ENCODE assay signal across 8 cellular contexts in the genomic region with DNA sequence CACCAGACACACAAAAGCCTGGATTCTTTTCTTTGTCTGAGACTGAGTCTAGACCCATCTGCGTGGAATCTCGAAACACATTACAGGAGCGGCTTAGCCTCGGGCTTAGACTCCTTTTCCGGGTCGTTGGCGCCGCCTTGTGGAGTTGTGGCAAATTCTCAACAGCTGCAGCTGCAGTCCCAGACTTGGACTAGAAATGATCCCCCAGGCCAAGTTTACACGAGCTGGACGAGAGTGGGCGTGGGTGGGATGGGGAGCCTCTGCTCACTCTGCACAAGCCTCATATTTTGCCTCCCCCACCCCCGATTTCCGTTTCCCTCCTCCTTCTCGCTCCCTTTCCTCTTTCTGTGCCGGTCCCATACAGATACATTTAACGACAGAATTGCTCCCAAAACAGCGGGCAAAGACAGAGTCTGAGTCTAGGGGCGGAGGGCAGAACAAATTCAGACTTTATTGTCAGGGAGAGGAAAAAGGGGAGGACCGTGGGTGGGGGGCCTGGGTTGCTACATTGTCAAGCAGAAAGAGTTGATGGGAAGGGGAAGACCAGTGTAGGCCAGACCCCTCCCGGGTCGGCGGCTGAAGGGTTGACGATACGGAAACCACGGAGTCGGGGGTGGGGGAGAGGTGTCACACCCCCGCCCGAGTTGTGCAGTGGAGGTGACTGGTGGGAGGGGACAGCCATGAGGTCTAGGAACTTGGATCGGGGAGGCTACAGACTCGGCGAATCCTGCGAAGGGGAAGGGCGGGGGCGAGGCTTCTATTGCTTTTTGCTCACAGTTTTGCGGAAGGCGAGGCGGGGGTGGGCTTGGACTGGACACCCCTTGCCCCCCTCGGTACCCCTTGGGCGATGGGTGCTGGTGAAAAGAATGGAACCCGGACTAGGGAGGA. TPM values are rescaled to one million over a fixed set of nuclear protein-coding genes. Genes with fewer than 3 reads are reported as not detected.
DNase-seq lines count a peak whose midpoint lies in the region; ATAC-seq and TF ChIP-seq lines count a peak whose summit lies in the region.

No MANE protein-coding gene starts in this region.

- peak; percentile 64 for ATAC-seq in left ventricle myocardium superior

- H3K36me3 ChIP-seq in adipocyte (ENCODE audit: control insufficient read depth, insufficient read depth, low read length, severe bottlenecking) (peaks cover 3% of the 10 kb centered on the region), uterus (no peaks in the 10 kb centered on the region)

- H3K4me3 ChIP-seq in adipocyte (ENCODE audit: low read length) (peak overlapping the region; percentile 48), uterus (peak overlapping the region; percentile 31 to 37)

- H3K27me3 ChIP-seq in adipocyte (replicated peaks; ENCODE audit: control insufficient read depth, insufficient read depth, low read length) = no peaks in the 10 kb centered on the region
- no peaks in the 10 kb centered on the region for H3K27me3 ChIP-seq in uterus

- H3K27ac ChIP-seq in uterus = peak overlapping the region; percentile 65 to 70

- peaks cover 37% of the 10 kb centered on the region for H3K4me1 ChIP-seq in adipocyte (ENCODE audit: control insufficient read depth, insufficient read depth, low read length)
- no peaks in the 10 kb centered on the region for H3K4me1 ChIP-seq in uterus

- H3K9ac ChIP-seq in adipocyte (ENCODE audit: low read length) = peak overlapping the region; percentile 78

- intact Hi-C loops in left ventricle myocardium superior (cut with micrococcal nuclease) = no loop called here
- intact Hi-C loops in uterus (cut with DNase I; ENCODE audit: low total_unique reads) = loop anchor here (10.0 kb wide), 1 partner anchor 74 kb away; no protein-coding TSS in a partner anchor

- no peaks in the 10 kb centered on the region for H3K9me3 ChIP-seq in adipocyte (ENCODE audit: control insufficient read depth, low read length)
- H3K9me3 ChIP-seq in uterus = no peaks in the 10 kb centered on the region

- DNase-seq in GM03348 (ENCODE audit: low spot score) = peak; percentile 85
- peak; percentile 76 for DNase-seq in HEK293T (ENCODE audit: extremely low spot score)
- DNase-seq in NCI-H1105 (lab: John Stamatoyannopoulos, UW) = peak; percentile 48
- DNase-seq in T follicular helper cell (ENCODE audit: low read depth) = peak; percentile 85
- DNase-seq in adipocyte (ENCODE audit: low read depth) = peak; percentile 97
- peak; percentile 92 for DNase-seq in left ventricle myocardium superior
- peak; percentile 88 for DNase-seq in putamen (ENCODE audit: low spot score)
- peak; percentile 92 to 93 for DNase-seq in uterus

- POLR2A ChIA-PET in HEK293T (lab: Yijun Ruan, JAX) = interaction anchor here (1.4 kb wide), 1 partner anchor 89 kb away, joined by 3 read pairs; the partner anchor contains the start of gene HNRNPA1

- TF ChIP-seq CTCF in uterus (IDR thresholded peaks at IDR 0.05) = peak; percentile 84 to 92 (median 90)

- CTCF ChIA-PET in HEK293T (lab: Yijun Ruan, JAX) = interaction anchor here (0.6 to 1.5 kb wide), 11 partner anchors 9 to 78 kb away, joined by 3 to 16 read pairs (median 4); partner anchors contain the start of gene COPZ1

- no peak for TF ChIP-seq POLR2A in uterus (IDR thresholded peaks at IDR 0.05)

TF ChIP-seq in HEK293T, 16 proteins besides CTCF, POLR2A, EP300 and RAD21:
- TF ChIP-seq L3MBTL2 (conservative IDR thresholded peaks at IDR 0.05) (no peak), CTBP1 (IDR thresholded peaks at IDR 0.05; ENCODE audit: borderline replicate concordance) (no peak), FOXK2 (IDR thresholded peaks at IDR 0.05) (no peak), ARNT (IDR thresholded peaks at IDR 0.05) (no peak), TARDBP (IDR thresholded peaks at IDR 0.05) (no peak), SP1 (IDR thresholded peaks at IDR 0.05) (no peak), LEF1 (IDR thresholded peaks at IDR 0.05; ENCODE audit: borderline replicate concordance) (no peak), PKNOX1 (IDR thresholded peaks at IDR 0.05) (no peak), NFRKB (IDR thresholded peaks at IDR 0.05) (no peak), BHLHE40 (IDR thresholded peaks at IDR 0.05; ENCODE audit: borderline replicate concordance) (no peak), ELF4 (IDR thresholded peaks at IDR 0.05) (no peak), HDGF (IDR thresholded peaks at IDR 0.05; ENCODE audit: borderline replicate concordance) (no peak), SUZ12 (IDR thresholded peaks at IDR 0.05) (no peak), FOXA1 (IDR thresholded peaks at IDR 0.05) (no peak), ZNF384 (IDR thresholded peaks at IDR 0.05) (no peak)

RNA-seq across cellular contexts. Expression of gene GPR84, which starts 4.7 kb away (rescaled TPM):
- total RNA-seq in left ventricle myocardium superior (not detected), uterus (under 1 TPM in 2 of 4 donors, not detected in 2; 0.21 to 0.27 TPM)

RNA-seq across cellular contexts. Expression of gene ZNF385A, which starts 15.6 kb away (rescaled TPM):
- total RNA-seq in left ventricle myocardium superior (7.7 TPM), uterus (10 to 100 TPM in 1 of 4 donors, 1 to 10 TPM in 1, under 1 TPM in 2; 0.26 to 16.9 (median 3.2) TPM)

RNA-seq across cellular contexts. Expression of gene COPZ1, which starts 44.0 kb away (rescaled TPM):
- 114 TPM for total RNA-seq in left ventricle myocardium superior
- total RNA-seq in uterus = 100 to 1,000 TPM in 3 of 4 donors, 10 to 100 TPM in 1; 32.3 to 141 (median 120) TPM

RNA-seq across cellular contexts. Expression of gene ITGA5, which starts 50.1 kb away (rescaled TPM):
- 44.1 TPM for total RNA-seq in left ventricle myocardium superior
- total RNA-seq in uterus = 100 to 1,000 TPM in 2 of 4 donors, 10 to 100 TPM in 2; 69.7 to 223 (median 99.4) TPM

Comparison
In these comparisons a context has a peak if more than half of its experiments do, and no peak if none do; other contexts are left out.
1. Peak in every context shown above with its lines: DNase-seq, ATAC-seq, H3K4me3 ChIP-seq and H3K27ac ChIP-seq.